Comparison of ENCODE assay signal across 32 cellular contexts in genomic region chr3:153757839-153758238, GRCh38.
"Had no signal": no experiment of that assay in that cellular context is flagged by ENCODE, and none has a peak within 500 bp of the region (broad histone marks: within the 10 kb centered on the region; RNA-seq: fewer than 3 reads in every experiment).

No MANE protein-coding gene starts in this region.

- H3K9me3 Mint-ChIP-seq: activated naive CD4-positive, alpha-beta T cell treated with anti-CD3 and anti-CD28 coated beads, Interleukin-2, amount 50 U/mL, for 24 hours; activated naive CD8-positive, alpha-beta T cell treated with anti-CD3 and anti-CD28 coated beads, Interleukin-2, amount 50 U/mL, for 24 hours; WTC11 had no signal

- H3K4me3 ChIP-seq: SK-N-MC had no signal

- H3K27ac ChIP-seq: SK-N-MC had no signal

- H3K27me3 Mint-ChIP-seq: activated naive CD4-positive, alpha-beta T cell treated with anti-CD3 and anti-CD28 coated beads, Interleukin-2, amount 50 U/mL, for 24 hours; activated naive CD8-positive, alpha-beta T cell treated with anti-CD3 and anti-CD28 coated beads, Interleukin-2, amount 50 U/mL, for 24 hours had no signal

- ATAC-seq: activated CD8-positive, alpha-beta T cell treated with anti-CD3 and anti-CD28 coated beads, Interleukin-2, amount 10 ng/mL, durations not matched to agents 7 days and 5 days; activated naive CD8-positive, alpha-beta T cell treated with anti-CD3 and anti-CD28 coated beads, Interleukin-2, amount 50 U/mL, for 24 hours; Panc1; Right ventricle myocardium inferior; T-helper 17 cell; WTC11 had no signal

- H3K4me1 Mint-ChIP-seq: activated naive CD4-positive, alpha-beta T cell treated with anti-CD3 and anti-CD28 coated beads, Interleukin-2, amount 50 U/mL, for 24 hours; activated naive CD8-positive, alpha-beta T cell treated with anti-CD3 and anti-CD28 coated beads, Interleukin-2, amount 50 U/mL, for 24 hours; T-helper 17 cell; WTC11 had no signal

- H3K4me3 Mint-ChIP-seq: activated CD8-positive, alpha-beta T cell treated with anti-CD3 and anti-CD28 coated beads, Interleukin-2, amount 10 ng/mL, durations not matched to agents 7 days and 5 days; activated naive CD4-positive, alpha-beta T cell treated with anti-CD3 and anti-CD28 coated beads, Interleukin-2, amount 50 U/mL, for 24 hours; activated naive CD8-positive, alpha-beta T cell treated with anti-CD3 and anti-CD28 coated beads, Interleukin-2, amount 50 U/mL, for 24 hours; brain; T-helper 17 cell; WTC11 had no signal

- DNase-seq: activated CD4-positive, alpha-beta T cell treated with anti-CD3 and anti-CD28 coated beads for 48 hours; activated CD4-positive, alpha-beta T cell treated with anti-CD3 and anti-CD28 coated beads, Interleukin-2, amount 50 U/mL, for 4 hours; activated CD4-positive, CD25-positive, alpha-beta regulatory T cell treated with anti-CD3 and anti-CD28 coated beads, Interleukin-2, amount 50 U/mL, for 72 hours; activated CD8-positive, alpha-beta memory T cell treated with anti-CD3 and anti-CD28 coated beads, Interleukin-2, amount 50 U/mL, for 48 hours; activated CD8-positive, alpha-beta T cell treated with anti-CD3 and anti-CD28 coated beads, Interleukin-2, amount 10 ng/mL, durations not matched to agents 7 days and 5 days; activated effector memory CD4-positive, alpha-beta T cell treated with Interleukin-2 at 50 U/mL for 16 hours; activated naive CD4-positive, alpha-beta T cell; activated naive CD8-positive, alpha-beta T cell treated with anti-CD3 and anti-CD28 coated beads, Interleukin-2, amount 50 U/mL, for 24 hours; activated T-cell treated with anti-CD3 and anti-CD28 coated beads, Interleukin-2, amount 50 U/mL, for 1 hour; amygdala; KG1; MV-4-11; NCI-H1092 treated with DMSO at 0.1 percent for 48 hours; NCI-H1417 treated with DMSO at 0.1 percent for 48 hours; NCI-H1694; NCI-H2029; NCI-H2107; NCI-H2171 treated with DMSO at 0.1 percent for 48 hours; NCI-H345; NCI-H510A; NCI-H526 treated with DMSO at 0.1 percent for 48 hours; NCI-H82; OCI-M1; RPMI8226; T-helper 17 cell; T-helper 9 cell had no signal

- H3K36me3 Mint-ChIP-seq: activated naive CD4-positive, alpha-beta T cell treated with anti-CD3 and anti-CD28 coated beads, Interleukin-2, amount 50 U/mL, for 24 hours; brain; WTC11 had no signal

- H3K27ac Mint-ChIP-seq: activated CD8-positive, alpha-beta T cell treated with anti-CD3 and anti-CD28 coated beads, Interleukin-2, amount 10 ng/mL, durations not matched to agents 7 days and 5 days; activated naive CD4-positive, alpha-beta T cell treated with anti-CD3 and anti-CD28 coated beads, Interleukin-2, amount 50 U/mL, for 24 hours; activated naive CD8-positive, alpha-beta T cell treated with anti-CD3 and anti-CD28 coated beads, Interleukin-2, amount 50 U/mL, for 24 hours; brain; T-helper 17 cell; WTC11 had no signal
